8 cellular contexts compared by ENCODE assay signal in genomic region chr17:42067371-42068180, GRCh38. TPM values are rescaled to one million over a fixed set of nuclear protein-coding genes. Genes with fewer than 3 reads are reported as not detected.
DNase-seq lines count a peak whose midpoint lies in the region; ATAC-seq and TF ChIP-seq lines count a peak whose summit lies in the region.

No MANE protein-coding gene starts in this region.

- intact Hi-C loops in esophagus muscularis mucosa (cut with DNase I): loop anchor here (5.0 kb wide), 2 partner anchors 35 to 50 kb away; no protein-coding TSS in a partner anchor

- DNase-seq in NOMO-1 treated with DMSO at 0.1 percent for 48 hours (lab: John Stamatoyannopoulos, UW; ENCODE audit: unreplicated experiment): peak; percentile 34
- DNase-seq in NOMO-1 treated with dmso at 0.1 percent for 144 hours (lab: John Stamatoyannopoulos, UW; ENCODE audit: unreplicated experiment): no peak
- peak; percentile 34 for DNase-seq in NCI-H748 treated with DMSO at 0.1 percent for 48 hours (lab: John Stamatoyannopoulos, UW)
- peak; percentile 91 for DNase-seq in activated CD8-positive, alpha-beta memory T cell treated with anti-CD3 and anti-CD28 coated beads, Interleukin-2, amount 50 U/mL, for 48 hours
- peak; percentile 93 for DNase-seq in esophagus muscularis mucosa (ENCODE audit: extremely low spot score)
- DNase-seq in neural progenitor cell (ENCODE audit: low spot score): peak; percentile 77
- peak in 1 of 2 donors; percentile 78 for DNase-seq in suprapubic skin (ENCODE audit: low spot score in 2 of 2)

- H3K4me1 ChIP-seq in esophagus muscularis mucosa: peaks cover 7 to 9% (median 8%) of the 10 kb centered on the region in 4 donors
- H3K4me1 ChIP-seq in neural progenitor cell: peaks cover 13% of the 10 kb centered on the region
- peaks cover 13% of the 10 kb centered on the region for H3K4me1 ChIP-seq in suprapubic skin

- no peak overlapping the region for H3K4me2 ChIP-seq in neural progenitor cell

- no peak for ATAC-seq in GM18909 (IDR thresholded peaks at IDR 0.05; ENCODE audit: poor library complexity, unreplicated experiment)

- H3K36me3 Mint-ChIP-seq in neural progenitor cell: no peaks in the 10 kb centered on the region

- peaks cover 14% of the 10 kb centered on the region for H3K4me1 Mint-ChIP-seq in neural progenitor cell

- H3K4me3 Mint-ChIP-seq in neural progenitor cell: no peak overlapping the region

- H3K79me2 ChIP-seq in neural progenitor cell (ENCODE audit: low read depth): no peaks in the 10 kb centered on the region

- peak overlapping the region; percentile 46 for H3K27ac Mint-ChIP-seq in neural progenitor cell

- peaks cover 6% of the 10 kb centered on the region for H3F3A ChIP-seq in neural progenitor cell (ENCODE audit: low read depth)

- no peaks in the 10 kb centered on the region for H4K20me1 ChIP-seq in neural progenitor cell (ENCODE audit: low read depth)

- H3K9me3 Mint-ChIP-seq in neural progenitor cell: no peaks in the 10 kb centered on the region

- TF ChIP-seq EP300 in esophagus muscularis mucosa (IDR thresholded peaks at IDR 0.05): no peak
- TF ChIP-seq EP300 in suprapubic skin (IDR thresholded peaks at IDR 0.05): no peak

- H3K27me3 Mint-ChIP-seq in neural progenitor cell (ENCODE audit: insufficient read depth, low read depth): peaks cover 25% of the 10 kb centered on the region

- no peak overlapping the region for H3K4me3 ChIP-seq in esophagus muscularis mucosa
- H3K4me3 ChIP-seq in neural progenitor cell: no peak overlapping the region
- H3K4me3 ChIP-seq in suprapubic skin: no peak overlapping the region

- no peaks in the 10 kb centered on the region for H3K36me3 ChIP-seq in esophagus muscularis mucosa
- H3K36me3 ChIP-seq in neural progenitor cell: no peaks in the 10 kb centered on the region
- H3K36me3 ChIP-seq in suprapubic skin: no peaks in the 10 kb centered on the region

- 55% methylated on average over 6 of the region's 14 CpGs for WGBS in esophagus muscularis mucosa
- 6% methylated on average over 10 of the region's 14 CpGs for WGBS in suprapubic skin

- H3K9me3 ChIP-seq in esophagus muscularis mucosa (no peaks in the 10 kb centered on the region), neural progenitor cell (ENCODE audit: low read depth) (no peaks in the 10 kb centered on the region), suprapubic skin (no peaks in the 10 kb centered on the region)

- TF ChIP-seq POLR2A in esophagus muscularis mucosa (IDR thresholded peaks at IDR 0.05; ENCODE audit: low read depth) (no peak), suprapubic skin (IDR thresholded peaks at IDR 0.05) (no peak)

- no peak overlapping the region for H3K9ac ChIP-seq in neural progenitor cell

- no peak overlapping the region for H2AFZ ChIP-seq in neural progenitor cell (replicated peaks)

- TF ChIP-seq CTCF in esophagus muscularis mucosa (IDR thresholded peaks at IDR 0.05): peak; percentile 81 to 93 (median 84)
- peak; percentile 93 for TF ChIP-seq CTCF in neural progenitor cell (IDR thresholded peaks at IDR 0.05)
- peak; percentile 83 to 94 for TF ChIP-seq CTCF in suprapubic skin (IDR thresholded peaks at IDR 0.05)

- H3K27ac ChIP-seq in esophagus muscularis mucosa (replicated peaks in 1 of 4) (no peak overlapping the region), neural progenitor cell (no peak overlapping the region), suprapubic skin (no peak overlapping the region)

- H3K27me3 ChIP-seq in esophagus muscularis mucosa (peaks cover 5 to 48% (median 12%) of the 10 kb centered on the region in 4 donors), neural progenitor cell (peaks cover 16% of the 10 kb centered on the region), suprapubic skin (peaks cover 15% of the 10 kb centered on the region)

RNA-seq across cellular contexts. Expression of gene C17orf113, which starts 17.2 kb away (rescaled TPM):
- total RNA-seq in esophagus muscularis mucosa (1 to 10 TPM in 1 of 4 donors, under 1 TPM in 3; under 0.01 to 1.2 (median 0.67) TPM), neural progenitor cell (ENCODE audit: low replicate concordance) (2.2 and 5.5 TPM in 2 replicates), suprapubic skin (1 to 10 TPM in 2 of 4 donors, under 1 TPM in 2; 0.60 to 2.3 (median 1.4) TPM)

RNA-seq across cellular contexts. Expression of gene ZNF385C, which starts 30.7 kb away (rescaled TPM):
- total RNA-seq in esophagus muscularis mucosa (under 1 TPM in 2 of 4 donors, not detected in 2; 0.39 to 0.42 TPM), neural progenitor cell (ENCODE audit: low replicate concordance) (5.0 and 7.5 TPM in 2 replicates), suprapubic skin (1 to 10 TPM in 1 of 4 donors, under 1 TPM in 3; 0.47 to 1.9 (median 0.68) TPM)

RNA-seq across cellular contexts. Expression of gene DHX58, which starts 44.9 kb away (rescaled TPM):
- total RNA-seq in esophagus muscularis mucosa (10 to 100 TPM in 3 of 4 donors, 1 to 10 TPM in 1; 9.6 to 11.7 (median 11.3) TPM), neural progenitor cell (ENCODE audit: low replicate concordance) (0.12 TPM in 1 of 2 replicates, not detected in the other), suprapubic skin (10 to 100 TPM in 3 of 4 donors, 1 to 10 TPM in 1; 8.2 to 14.2 (median 11.9) TPM)

RNA-seq across cellular contexts. Expression of gene NKIRAS2, which starts 47.7 kb away (rescaled TPM):
- total RNA-seq in esophagus muscularis mucosa (10 to 100 TPM; 44.0 to 74.3 (median 59.0) TPM), neural progenitor cell (ENCODE audit: low replicate concordance) (23.7 and 50.1 TPM in 2 replicates), suprapubic skin (10 to 100 TPM; 33.7 to 52.5 (median 43.9) TPM)

RNA-seq across cellular contexts. Expression of gene DNAJC7, which starts 50.3 kb away (rescaled TPM):
- 10 to 100 TPM; 43.1 to 51.1 (median 44.4) TPM for total RNA-seq in esophagus muscularis mucosa
- 80.7 and 92.5 TPM in 2 replicates for total RNA-seq in neural progenitor cell (ENCODE audit: low replicate concordance)
- 10 to 100 TPM; 57.5 to 82.6 (median 60.2) TPM for total RNA-seq in suprapubic skin
